In the genomic region with DNA sequence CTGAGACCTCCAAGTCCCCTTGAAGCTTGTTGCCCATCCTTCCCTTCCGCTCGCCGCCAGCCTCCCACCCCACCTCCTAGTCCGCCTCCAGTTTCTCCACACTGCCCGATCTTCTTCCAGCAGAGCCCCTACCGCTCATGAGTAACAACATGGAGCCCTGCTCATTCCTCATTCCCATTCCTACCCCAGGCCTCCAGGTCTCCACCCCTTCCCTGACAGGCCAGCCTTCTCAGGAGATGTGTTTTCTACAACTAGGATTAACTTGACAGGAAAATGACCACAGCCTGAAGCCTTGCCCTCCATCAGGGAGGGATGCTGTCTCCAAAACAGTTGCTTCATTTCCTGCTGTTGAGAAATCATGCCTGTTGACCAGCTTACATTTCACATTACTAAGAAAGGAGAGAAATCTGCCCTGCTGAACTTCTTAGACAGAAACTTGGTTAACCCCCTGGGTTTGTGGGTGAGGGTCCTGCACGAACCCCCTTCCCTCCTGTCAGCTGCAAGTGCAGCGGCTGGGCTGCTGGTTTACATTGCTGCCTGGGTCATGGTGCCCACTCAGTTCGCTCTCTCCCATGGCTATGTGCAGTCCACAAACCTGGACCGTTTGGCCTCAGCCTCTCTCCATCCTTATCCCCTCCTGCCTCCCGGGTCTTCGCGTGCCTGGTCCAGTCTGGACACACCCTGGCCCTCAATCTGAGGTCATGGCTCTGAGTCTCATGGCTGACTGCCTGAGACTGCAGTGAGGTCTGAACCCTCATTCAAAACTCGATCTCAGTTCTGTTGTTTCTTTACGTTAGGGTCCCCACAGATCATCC, we compare ENCODE assay signal across 10 cellular contexts. TPM values are rescaled to one million over a fixed set of nuclear protein-coding genes. Genes with fewer than 3 reads are reported as not detected.
DNase-seq lines count a peak whose midpoint lies in the region; ATAC-seq and TF ChIP-seq lines count a peak whose summit lies in the region.
"Had no signal": no experiment of that assay in that cellular context is flagged by ENCODE, and none has a peak within 500 bp of the region (broad histone marks: within the 10 kb centered on the region; RNA-seq: fewer than 3 reads in every experiment).

No MANE protein-coding gene starts in this region.

- H4K8ac ChIP-seq in H9 (replicated peaks; ENCODE audit: insufficient read length, low read depth, low read length): no peak overlapping the region

- H3K9me2 ChIP-seq in hepatocyte (replicated peaks; ENCODE audit: insufficient read depth): no peaks in the 10 kb centered on the region
- H3K9me2 ChIP-seq in PC-9 (ENCODE audit: insufficient read depth): no peaks in the 10 kb centered on the region

- H3K27me3 ChIP-seq in H9 (ENCODE audit: insufficient read depth, low read length): peaks cover 2% of the 10 kb centered on the region; the same call in 1 of the 2 replicates
- H3K27me3 ChIP-seq in ascending aorta: no peaks in the 10 kb centered on the region
- H3K27me3 ChIP-seq in hepatocyte: no peaks in the 10 kb centered on the region
- H3K27me3 ChIP-seq in PC-9 (ENCODE audit: insufficient read depth, low read depth): no peaks in the 10 kb centered on the region

- no peak overlapping the region for H3K56ac ChIP-seq in H9 (ENCODE audit: insufficient read length, low read depth, low read length)

- no peak overlapping the region for H2BK20ac ChIP-seq in H9 (ENCODE audit: low read depth, low read length, poor library complexity, severe bottlenecking)

- WGBS in H9 (ENCODE audit: extremely low coverage, insufficient read length, low lambda C conversion rate): no CpG with 5 or more reads among the region's 15 CpGs
- 80% methylated on average over 15 of the region's 15 CpGs for WGBS in hepatocyte (ENCODE audit: low lambda C conversion rate, missing lambda C conversion rate)

- no peak overlapping the region for H3K27ac ChIP-seq in H9 (ENCODE audit: insufficient read length, low read depth, low read length)
- no peak overlapping the region for H3K27ac ChIP-seq in ascending aorta
- H3K27ac ChIP-seq in hepatocyte: peak overlapping the region; percentile 79
- no peak overlapping the region for H3K27ac ChIP-seq in PC-9

- H3K79me2 ChIP-seq in H9 (ENCODE audit: insufficient read depth, low read length) (no peaks in the 10 kb centered on the region), hepatocyte (no peaks in the 10 kb centered on the region), PC-9 (ENCODE audit: low read depth) (no peaks in the 10 kb centered on the region)

- H2BK120ac ChIP-seq in H9 (ENCODE audit: low read depth, low read length, poor library complexity, severe bottlenecking): no peak overlapping the region

- no peak overlapping the region for H2AK5ac ChIP-seq in H9 (ENCODE audit: insufficient read length, low read length)

- intact Hi-C loops in ascending aorta (cut with DNase I) (no loop called here), PC-9 (cut with micrococcal nuclease; ENCODE audit: unreplicated experiment) (no loop called here)

- H4K20me1 ChIP-seq in H9 (ENCODE audit: control insufficient read depth, insufficient read depth, insufficient read length) (no peaks in the 10 kb centered on the region), hepatocyte (ENCODE audit: insufficient read depth, poor library complexity, severe bottlenecking) (no peaks in the 10 kb centered on the region), PC-9 (ENCODE audit: insufficient read depth) (no peaks in the 10 kb centered on the region)

- no peak overlapping the region for H2BK12ac ChIP-seq in H9 (ENCODE audit: insufficient read length, low read depth, low read length)

- peaks cover 24% of the 10 kb centered on the region for H3K27me3 Mint-ChIP-seq in H9 (ENCODE audit: low read depth)

- H3K9me3 Mint-ChIP-seq in H9: peaks cover 2 to 3% of the 10 kb centered on the region in 2 experiments; a peak in 3 of 5 replicates

- peak overlapping the region; percentile 21; the same call in 1 of the 2 replicates for H3K14ac ChIP-seq in H9 (ENCODE audit: insufficient read depth, low read length)

- no peak overlapping the region for H3K18ac ChIP-seq in H9 (ENCODE audit: insufficient read length, low read depth, low read length)

- POLR2A ChIA-PET in PC-9 (lab: Charles Lee; ENCODE audit: unreplicated experiment): no interaction called here

- no peaks in the 10 kb centered on the region for H3K36me3 ChIP-seq in ascending aorta
- H3K36me3 ChIP-seq in hepatocyte (replicated peaks; ENCODE audit: insufficient read depth, low read depth): no peaks in the 10 kb centered on the region
- H3K36me3 ChIP-seq in PC-9 (ENCODE audit: low read depth): no peaks in the 10 kb centered on the region

- H3K4me1 Mint-ChIP-seq in H9: peaks cover 8 to 9% of the 10 kb centered on the region in 2 experiments
- H3K4me1 Mint-ChIP-seq: WTC11 had no signal

- no peaks in the 10 kb centered on the region for H3K4me1 ChIP-seq in H9 (ENCODE audit: insufficient read depth, low read length)
- H3K4me1 ChIP-seq in ascending aorta: peaks cover 0 to 6% of the 10 kb centered on the region in 2 donors
- peaks cover 13% of the 10 kb centered on the region for H3K4me1 ChIP-seq in hepatocyte (ENCODE audit: insufficient read depth)
- 0 out of 2 replicates have a peak, but pooled peaks cover 3% of the 10 kb centered on the region for H3K4me1 ChIP-seq in PC-9 (replicated peaks; ENCODE audit: insufficient read depth)

- BruUV-seq in PC-9 (replicated peaks; lab: Mats Ljungman, UMichigan): no TSS peak

- no peak overlapping the region for H3K9ac ChIP-seq in H9 (ENCODE audit: extremely low read depth, insufficient read length, low read length)

- H3F3A ChIP-seq in PC-9 (ENCODE audit: insufficient read depth, low read depth): no peaks in the 10 kb centered on the region

- H3T11ph ChIP-seq in H9 (ENCODE audit: low read length): no peak overlapping the region

- no peaks in the 10 kb centered on the region for H3K9me3 ChIP-seq in H9 (ENCODE audit: control insufficient read depth, low read depth, low read length)
- no peaks in the 10 kb centered on the region for H3K9me3 ChIP-seq in ascending aorta
- no peaks in the 10 kb centered on the region for H3K9me3 ChIP-seq in hepatocyte (ENCODE audit: low read depth)
- H3K9me3 ChIP-seq in PC-9 (ENCODE audit: insufficient read depth, low read depth): no peaks in the 10 kb centered on the region

- H3K79me1 ChIP-seq in H9 (ENCODE audit: insufficient read depth, low read depth, low read length, poor library complexity, severe bottlenecking): no peaks in the 10 kb centered on the region

- no peak for ATAC-seq in GM19035 (IDR thresholded peaks at IDR 0.05; ENCODE audit: unreplicated experiment)
- ATAC-seq: WTC11 had no signal

- H3K36me3 Mint-ChIP-seq in H9 (ENCODE audit: insufficient read depth in 1 of 3, low read depth in 3 of 3): no peaks in the 10 kb centered on the region
- H3K36me3 Mint-ChIP-seq: WTC11 had no signal

- no peak overlapping the region for H2BK15ac ChIP-seq in H9 (ENCODE audit: low read depth, low read length)

- H3K4me3 ChIP-seq in ascending aorta (no peak overlapping the region), hepatocyte (no peak overlapping the region), PC-9 (no peak overlapping the region)

- H3K4ac ChIP-seq in H9 (ENCODE audit: low read depth, low read length): no peak overlapping the region

- H3K23ac ChIP-seq in H9 (ENCODE audit: insufficient read length, low read depth, low read length): no peak overlapping the region

- H3K4me2 ChIP-seq in H9 (ENCODE audit: insufficient read depth, insufficient read length, low read length): no peak overlapping the region
- no peak overlapping the region for H3K4me2 ChIP-seq in hepatocyte
- no peak overlapping the region for H3K4me2 ChIP-seq in PC-9

- TF ChIP-seq CTCF in H9 (conservative IDR thresholded peaks at IDR 0.05): no peak
- TF ChIP-seq CTCF in ascending aorta (IDR thresholded peaks at IDR 0.05): no peak
- TF ChIP-seq CTCF in hepatocyte (IDR thresholded peaks at IDR 0.05; ENCODE audit: poor library complexity): no peak
- TF ChIP-seq CTCF in PC-9 (conservative IDR thresholded peaks at IDR 0.05): no peak

- no peak overlapping the region for H3K27ac Mint-ChIP-seq in H9
- H3K27ac Mint-ChIP-seq: WTC11 had no signal

- CTCF ChIA-PET in PC-9 (lab: Charles Lee): interaction anchor here (0.6 kb wide), 1 partner anchor 404 kb away, joined by 9 read pairs; no protein-coding TSS in a partner anchor

- H2BK5ac ChIP-seq in H9 (ENCODE audit: insufficient read length, low read length): no peak overlapping the region

- no peak overlapping the region for H3K4me3 Mint-ChIP-seq in H9
- H3K4me3 Mint-ChIP-seq: WTC11 had no signal

- H4K91ac ChIP-seq in H9 (ENCODE audit: insufficient read length, low read depth, low read length): no peak overlapping the region

- no peaks in the 10 kb centered on the region for H3K23me2 ChIP-seq in H9 (ENCODE audit: insufficient read length, low read depth, low read length, poor library complexity, severe bottlenecking)

- H4K5ac ChIP-seq in H9 (ENCODE audit: insufficient read length, low read depth, low read length): no peak overlapping the region

- no peak overlapping the region for H2AFZ ChIP-seq in H9 (ENCODE audit: low read length)
- no peak overlapping the region for H2AFZ ChIP-seq in hepatocyte
- H2AFZ ChIP-seq in PC-9: no peak overlapping the region

- DNase-seq in H9: no peak
- DNase-seq in ascending aorta (ENCODE audit: low spot score in 2 of 2): peak; percentile 19 to 74
- DNase-seq in hepatocyte (ENCODE audit: low spot score): peak; percentile 77
- peak; percentile 94 for DNase-seq in stromal cell of bone marrow (ENCODE audit: low read depth)
- no peak for DNase-seq in PC-9
- DNase-seq in NCI-H2227 treated with DMSO at 0.1 percent for 48 hours (lab: John Stamatoyannopoulos, UW): no peak
- DNase-seq in effector CD8-positive, alpha-beta T cell (lab: John Stamatoyannopoulos, UW): no peak
- DNase-seq: NCI-H82 had no signal

RNA-seq across cellular contexts. Expression of gene CHI3L1, which starts 16.1 kb away (rescaled TPM):
- total RNA-seq in H9 (2021) (not detected in 2 replicates), ascending aorta (73.8 TPM), hepatocyte (8.4 and 12.8 TPM in 2 replicates), PC-9 (2021) (not detected in 2 replicates)
- polyA plus RNA-seq in hepatocyte: 21.8 and 25.3 TPM in 2 replicates

RNA-seq across cellular contexts. Expression of gene CHIT1, which starts 26.8 kb away (rescaled TPM):
- total RNA-seq in H9 (2021) (not detected in 2 replicates), ascending aorta (not detected), hepatocyte (0.20 and 0.93 TPM in 2 replicates), PC-9 (2021) (not detected in 2 replicates)
- polyA plus RNA-seq in hepatocyte: 0.30 and 1.1 TPM in 2 replicates

RNA-seq across cellular contexts. Expression of gene MYBPH, which starts 27.0 kb away (rescaled TPM):
- total RNA-seq in H9 (2021) (not detected in 2 replicates), ascending aorta (not detected), hepatocyte (not detected in 2 replicates), PC-9 (2021) (not detected in 2 replicates)
- polyA plus RNA-seq in hepatocyte: 0.70 TPM in 1 of 2 replicates, not detected in the other
- total RNA-seq: WTC11 had no signal

Comparison
In these comparisons a context has a peak if more than half of its experiments do, and no peak if none do; other contexts are left out.
1. DNase-seq: peak in ascending aorta (2 of 2), hepatocyte (single experiment) and stromal cell of bone marrow (single experiment); none in H9 (single experiment), PC-9 (0 of 2), NCI-H2227 treated with DMSO at 0.1 percent for 48 hours (single experiment) and effector CD8-positive, alpha-beta T cell (single experiment).